ENCODE assay signal across 1 cellular context in the genomic region with DNA sequence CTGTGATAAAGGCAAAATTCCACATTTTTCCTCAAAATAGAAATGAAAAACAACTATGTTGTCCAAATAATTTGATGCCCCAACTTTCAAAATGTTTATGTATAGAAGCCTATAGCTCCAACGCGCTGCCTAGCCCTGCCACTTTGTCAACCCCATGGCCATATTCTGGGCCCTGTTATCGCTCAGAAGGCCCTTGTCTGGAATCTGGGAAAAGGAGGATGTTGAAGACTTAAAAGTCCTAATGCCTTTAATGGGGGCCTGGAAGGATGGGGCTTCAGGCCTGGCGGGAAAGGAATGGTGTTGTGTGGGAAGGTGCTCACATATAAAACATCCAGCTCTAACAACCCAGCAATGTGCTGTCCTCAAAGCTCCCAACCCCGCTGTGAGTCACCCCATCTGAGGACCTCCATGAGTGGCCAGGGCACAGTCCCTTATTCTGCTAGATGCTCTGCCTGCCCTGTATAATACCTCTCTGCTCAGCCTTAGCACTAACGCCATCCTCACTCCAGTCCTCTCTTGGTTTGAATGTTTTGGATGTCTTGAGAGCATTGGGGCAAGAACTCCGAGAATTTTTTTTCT.
TF ChIP-seq lines count a peak whose summit lies in the region.

No MANE protein-coding gene starts in this region.

TF ChIP-seq in GM12878, 131 proteins besides CTCF, POLR2A, EP300 and RAD21:
- TF ChIP-seq IRF4 (IDR thresholded peaks at IDR 0.05; ENCODE audit: low read depth, low read length) (no peak), EED (IDR thresholded peaks at IDR 0.05; ENCODE audit: low read depth) (no peak), BHLHE40 (IDR thresholded peaks at IDR 0.05; ENCODE audit: borderline replicate concordance in 1 of 2, low read depth in 2 of 2, low read length in 1 of 2) (no peak)
- TF ChIP-seq, protein P1, sequence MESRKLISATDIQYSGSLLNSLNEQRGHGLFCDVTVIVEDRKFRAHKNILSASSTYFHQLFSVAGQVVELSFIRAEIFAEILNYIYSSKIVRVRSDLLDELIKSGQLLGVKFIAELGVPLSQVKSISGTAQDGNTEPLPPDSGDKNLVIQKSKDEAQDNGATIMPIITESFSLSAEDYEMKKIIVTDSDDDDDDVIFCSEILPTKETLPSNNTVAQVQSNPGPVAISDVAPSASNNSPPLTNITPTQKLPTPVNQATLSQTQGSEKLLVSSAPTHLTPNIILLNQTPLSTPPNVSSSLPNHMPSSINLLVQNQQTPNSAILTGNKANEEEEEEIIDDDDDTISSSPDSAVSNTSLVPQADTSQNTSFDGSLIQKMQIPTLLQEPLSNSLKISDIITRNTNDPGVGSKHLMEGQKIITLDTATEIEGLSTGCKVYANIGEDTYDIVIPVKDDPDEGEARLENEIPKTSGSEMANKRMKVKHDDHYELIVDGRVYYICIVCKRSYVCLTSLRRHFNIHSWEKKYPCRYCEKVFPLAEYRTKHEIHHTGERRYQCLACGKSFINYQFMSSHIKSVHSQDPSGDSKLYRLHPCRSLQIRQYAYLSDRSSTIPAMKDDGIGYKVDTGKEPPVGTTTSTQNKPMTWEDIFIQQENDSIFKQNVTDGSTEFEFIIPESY (IDR thresholded peaks at IDR 0.05): no peak
TF ChIP-seq in GM12878: peak in this region for 0.
